Comparison of ENCODE assay signal across 1 cellular context in the genomic region with DNA sequence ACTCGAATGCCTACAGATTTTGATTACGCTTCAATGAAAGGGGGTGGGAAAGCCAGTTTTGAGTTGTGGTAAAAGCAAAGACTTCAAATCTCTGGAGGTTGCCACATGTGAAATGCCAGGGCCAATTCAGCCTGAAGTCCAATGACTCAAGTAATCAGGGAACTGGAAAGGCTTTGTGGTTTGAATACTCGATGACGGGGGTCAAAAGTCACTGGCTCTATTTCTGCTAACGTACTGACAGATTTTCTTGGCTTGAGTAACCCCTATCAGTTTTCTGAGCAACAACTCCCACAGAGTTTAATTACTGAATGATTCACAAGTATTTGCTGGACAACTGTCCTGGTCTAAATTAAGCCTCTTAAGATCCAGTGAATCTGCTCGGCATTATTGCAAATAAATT.
TF ChIP-seq lines count a peak whose summit lies in the region.

No MANE protein-coding gene starts in this region.

TF ChIP-seq in HEK293, 187 proteins besides CTCF, POLR2A, EP300 and RAD21 (continued from another document):
- TF ChIP-seq ZNF140 (tag by site-specific recombination; IDR thresholded peaks at IDR 0.05): no peak
- no peak for TF ChIP-seq ZNF341 (tag by site-specific recombination; IDR thresholded peaks at IDR 0.05; ENCODE audit: low read depth)
- TF ChIP-seq SP2 (tag by site-specific recombination; IDR thresholded peaks at IDR 0.05): no peak
- TF ChIP-seq KLF8 (tag by site-specific recombination; IDR thresholded peaks at IDR 0.05): no peak
- peak; percentile 66; the same call in 1 of the 2 replicates for TF ChIP-seq ZNF843 (tag by site-specific recombination; IDR thresholded peaks at IDR 0.05)
- TF ChIP-seq ZEB2 (tag by site-specific recombination; IDR thresholded peaks at IDR 0.05): peak; percentile 84
- TF ChIP-seq, protein P1, sequence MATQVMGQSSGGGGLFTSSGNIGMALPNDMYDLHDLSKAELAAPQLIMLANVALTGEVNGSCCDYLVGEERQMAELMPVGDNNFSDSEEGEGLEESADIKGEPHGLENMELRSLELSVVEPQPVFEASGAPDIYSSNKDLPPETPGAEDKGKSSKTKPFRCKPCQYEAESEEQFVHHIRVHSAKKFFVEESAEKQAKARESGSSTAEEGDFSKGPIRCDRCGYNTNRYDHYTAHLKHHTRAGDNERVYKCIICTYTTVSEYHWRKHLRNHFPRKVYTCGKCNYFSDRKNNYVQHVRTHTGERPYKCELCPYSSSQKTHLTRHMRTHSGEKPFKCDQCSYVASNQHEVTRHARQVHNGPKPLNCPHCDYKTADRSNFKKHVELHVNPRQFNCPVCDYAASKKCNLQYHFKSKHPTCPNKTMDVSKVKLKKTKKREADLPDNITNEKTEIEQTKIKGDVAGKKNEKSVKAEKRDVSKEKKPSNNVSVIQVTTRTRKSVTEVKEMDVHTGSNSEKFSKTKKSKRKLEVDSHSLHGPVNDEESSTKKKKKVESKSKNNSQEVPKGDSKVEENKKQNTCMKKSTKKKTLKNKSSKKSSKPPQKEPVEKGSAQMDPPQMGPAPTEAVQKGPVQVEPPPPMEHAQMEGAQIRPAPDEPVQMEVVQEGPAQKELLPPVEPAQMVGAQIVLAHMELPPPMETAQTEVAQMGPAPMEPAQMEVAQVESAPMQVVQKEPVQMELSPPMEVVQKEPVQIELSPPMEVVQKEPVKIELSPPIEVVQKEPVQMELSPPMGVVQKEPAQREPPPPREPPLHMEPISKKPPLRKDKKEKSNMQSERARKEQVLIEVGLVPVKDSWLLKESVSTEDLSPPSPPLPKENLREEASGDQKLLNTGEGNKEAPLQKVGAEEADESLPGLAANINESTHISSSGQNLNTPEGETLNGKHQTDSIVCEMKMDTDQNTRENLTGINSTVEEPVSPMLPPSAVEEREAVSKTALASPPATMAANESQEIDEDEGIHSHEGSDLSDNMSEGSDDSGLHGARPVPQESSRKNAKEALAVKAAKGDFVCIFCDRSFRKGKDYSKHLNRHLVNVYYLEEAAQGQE (tag by site-specific recombination; IDR thresholded peaks at IDR 0.05): no peak
- TF ChIP-seq ZSCAN23 (tag by site-specific recombination; IDR thresholded peaks at IDR 0.05): no peak
- no peak for TF ChIP-seq SP3 (tag by site-specific recombination; IDR thresholded peaks at IDR 0.05)
- no peak for TF ChIP-seq TRIM28 (IDR thresholded peaks at IDR 0.05; ENCODE audit: borderline replicate concordance, low read length)
- TF ChIP-seq ZBTB7A (tag by site-specific recombination; IDR thresholded peaks at IDR 0.05; ENCODE audit: low read depth): no peak
- TF ChIP-seq ZNF514 (tag by site-specific recombination; IDR thresholded peaks at IDR 0.05): no peak
- TF ChIP-seq, protein P2, sequence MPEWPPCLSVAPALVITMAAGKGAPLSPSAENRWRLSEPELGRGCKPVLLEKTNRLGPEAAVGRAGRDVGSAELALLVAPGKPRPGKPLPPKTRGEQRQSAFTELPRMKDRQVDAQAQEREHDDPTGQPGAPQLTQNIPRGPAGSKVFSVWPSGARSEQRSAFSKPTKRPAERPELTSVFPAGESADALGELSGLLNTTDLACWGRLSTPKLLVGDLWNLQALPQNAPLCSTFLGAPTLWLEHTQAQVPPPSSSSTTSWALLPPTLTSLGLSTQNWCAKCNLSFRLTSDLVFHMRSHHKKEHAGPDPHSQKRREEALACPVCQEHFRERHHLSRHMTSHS (tag by site-specific recombination; IDR thresholded peaks at IDR 0.05): no peak
- no peak for TF ChIP-seq RBAK (tag by site-specific recombination; IDR thresholded peaks at IDR 0.05)
- no peak for TF ChIP-seq ZNF2 (tag by site-specific recombination; IDR thresholded peaks at IDR 0.05)
- no peak for TF ChIP-seq KLF16 (tag by site-specific recombination; IDR thresholded peaks at IDR 0.05)
- TF ChIP-seq OSR2 (tag by site-specific recombination; IDR thresholded peaks at IDR 0.05): no peak
- TF ChIP-seq ZBTB48 (tag by site-specific recombination; IDR thresholded peaks at IDR 0.05): no peak
- TF ChIP-seq YY2 (tag by site-specific recombination; IDR thresholded peaks at IDR 0.05): no peak
- TF ChIP-seq, protein P3, sequence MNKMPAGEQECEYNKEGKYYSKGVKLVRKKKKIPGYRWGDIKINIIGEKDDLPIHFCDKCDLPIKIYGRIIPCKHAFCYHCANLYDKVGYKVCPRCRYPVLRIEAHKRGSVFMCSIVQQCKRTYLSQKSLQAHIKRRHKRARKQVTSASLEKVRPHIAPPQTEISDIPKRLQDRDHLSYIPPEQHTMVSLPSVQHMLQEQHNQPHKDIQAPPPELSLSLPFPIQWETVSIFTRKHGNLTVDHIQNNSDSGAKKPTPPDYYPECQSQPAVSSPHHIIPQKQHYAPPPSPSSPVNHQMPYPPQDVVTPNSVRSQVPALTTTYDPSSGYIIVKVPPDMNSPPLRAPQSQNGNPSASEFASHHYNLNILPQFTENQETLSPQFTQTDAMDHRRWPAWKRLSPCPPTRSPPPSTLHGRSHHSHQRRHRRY (tag by site-specific recombination; IDR thresholded peaks at IDR 0.05): no peak
- TF ChIP-seq ZNF366 (tag by site-specific recombination; conservative IDR thresholded peaks at IDR 0.05): no peak
- TF ChIP-seq, protein P4, sequence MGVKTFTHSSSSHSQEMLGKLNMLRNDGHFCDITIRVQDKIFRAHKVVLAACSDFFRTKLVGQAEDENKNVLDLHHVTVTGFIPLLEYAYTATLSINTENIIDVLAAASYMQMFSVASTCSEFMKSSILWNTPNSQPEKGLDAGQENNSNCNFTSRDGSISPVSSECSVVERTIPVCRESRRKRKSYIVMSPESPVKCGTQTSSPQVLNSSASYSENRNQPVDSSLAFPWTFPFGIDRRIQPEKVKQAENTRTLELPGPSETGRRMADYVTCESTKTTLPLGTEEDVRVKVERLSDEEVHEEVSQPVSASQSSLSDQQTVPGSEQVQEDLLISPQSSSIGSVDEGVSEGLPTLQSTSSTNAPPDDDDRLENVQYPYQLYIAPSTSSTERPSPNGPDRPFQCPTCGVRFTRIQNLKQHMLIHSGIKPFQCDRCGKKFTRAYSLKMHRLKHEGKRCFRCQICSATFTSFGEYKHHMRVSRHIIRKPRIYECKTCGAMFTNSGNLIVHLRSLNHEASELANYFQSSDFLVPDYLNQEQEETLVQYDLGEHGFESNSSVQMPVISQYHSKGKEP (tag by site-specific recombination; IDR thresholded peaks at IDR 0.05): 0 out of 2 replicates have a peak, but pooled peaks have one; percentile 14
- no peak for TF ChIP-seq ZNF184 (tag by site-specific recombination; IDR thresholded peaks at IDR 0.05)
- TF ChIP-seq, protein P5, sequence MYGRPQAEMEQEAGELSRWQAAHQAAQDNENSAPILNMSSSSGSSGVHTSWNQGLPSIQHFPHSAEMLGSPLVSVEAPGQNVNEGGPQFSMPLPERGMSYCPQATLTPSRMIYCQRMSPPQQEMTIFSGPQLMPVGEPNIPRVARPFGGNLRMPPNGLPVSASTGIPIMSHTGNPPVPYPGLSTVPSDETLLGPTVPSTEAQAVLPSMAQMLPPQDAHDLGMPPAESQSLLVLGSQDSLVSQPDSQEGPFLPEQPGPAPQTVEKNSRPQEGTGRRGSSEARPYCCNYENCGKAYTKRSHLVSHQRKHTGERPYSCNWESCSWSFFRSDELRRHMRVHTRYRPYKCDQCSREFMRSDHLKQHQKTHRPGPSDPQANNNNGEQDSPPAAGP (tag by site-specific recombination; IDR thresholded peaks at IDR 0.05): no peak
- TF ChIP-seq, protein P6, sequence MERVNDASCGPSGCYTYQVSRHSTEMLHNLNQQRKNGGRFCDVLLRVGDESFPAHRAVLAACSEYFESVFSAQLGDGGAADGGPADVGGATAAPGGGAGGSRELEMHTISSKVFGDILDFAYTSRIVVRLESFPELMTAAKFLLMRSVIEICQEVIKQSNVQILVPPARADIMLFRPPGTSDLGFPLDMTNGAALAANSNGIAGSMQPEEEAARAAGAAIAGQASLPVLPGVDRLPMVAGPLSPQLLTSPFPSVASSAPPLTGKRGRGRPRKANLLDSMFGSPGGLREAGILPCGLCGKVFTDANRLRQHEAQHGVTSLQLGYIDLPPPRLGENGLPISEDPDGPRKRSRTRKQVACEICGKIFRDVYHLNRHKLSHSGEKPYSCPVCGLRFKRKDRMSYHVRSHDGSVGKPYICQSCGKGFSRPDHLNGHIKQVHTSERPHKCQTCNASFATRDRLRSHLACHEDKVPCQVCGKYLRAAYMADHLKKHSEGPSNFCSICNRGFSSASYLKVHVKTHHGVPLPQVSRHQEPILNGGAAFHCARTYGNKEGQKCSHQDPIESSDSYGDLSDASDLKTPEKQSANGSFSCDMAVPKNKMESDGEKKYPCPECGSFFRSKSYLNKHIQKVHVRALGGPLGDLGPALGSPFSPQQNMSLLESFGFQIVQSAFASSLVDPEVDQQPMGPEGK (tag by site-specific recombination; IDR thresholded peaks at IDR 0.05): no peak
- TF ChIP-seq ZNF768 (tag by site-specific recombination; IDR thresholded peaks at IDR 0.05): no peak
- TF ChIP-seq ZNF404 (tag by site-specific recombination; IDR thresholded peaks at IDR 0.05): no peak
- TF ChIP-seq, protein P7, sequence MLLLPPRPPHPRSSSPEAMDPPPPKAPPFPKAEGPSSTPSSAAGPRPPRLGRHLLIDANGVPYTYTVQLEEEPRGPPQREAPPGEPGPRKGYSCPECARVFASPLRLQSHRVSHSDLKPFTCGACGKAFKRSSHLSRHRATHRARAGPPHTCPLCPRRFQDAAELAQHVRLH (tag by site-specific recombination; IDR thresholded peaks at IDR 0.05): no peak
- TF ChIP-seq, protein P8, sequence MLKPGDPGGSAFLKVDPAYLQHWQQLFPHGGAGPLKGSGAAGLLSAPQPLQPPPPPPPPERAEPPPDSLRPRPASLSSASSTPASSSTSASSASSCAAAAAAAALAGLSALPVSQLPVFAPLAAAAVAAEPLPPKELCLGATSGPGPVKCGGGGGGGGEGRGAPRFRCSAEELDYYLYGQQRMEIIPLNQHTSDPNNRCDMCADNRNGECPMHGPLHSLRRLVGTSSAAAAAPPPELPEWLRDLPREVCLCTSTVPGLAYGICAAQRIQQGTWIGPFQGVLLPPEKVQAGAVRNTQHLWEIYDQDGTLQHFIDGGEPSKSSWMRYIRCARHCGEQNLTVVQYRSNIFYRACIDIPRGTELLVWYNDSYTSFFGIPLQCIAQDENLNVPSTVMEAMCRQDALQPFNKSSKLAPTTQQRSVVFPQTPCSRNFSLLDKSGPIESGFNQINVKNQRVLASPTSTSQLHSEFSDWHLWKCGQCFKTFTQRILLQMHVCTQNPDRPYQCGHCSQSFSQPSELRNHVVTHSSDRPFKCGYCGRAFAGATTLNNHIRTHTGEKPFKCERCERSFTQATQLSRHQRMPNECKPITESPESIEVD (tag by site-specific recombination; IDR thresholded peaks at IDR 0.05): peak; percentile 37
- TF ChIP-seq ZNF202 (tag by site-specific recombination; IDR thresholded peaks at IDR 0.05; ENCODE audit: borderline replicate concordance): no peak
- 0 out of 2 replicates have a peak, but pooled peaks have one; percentile 41 for TF ChIP-seq ZNF24 (tag by site-specific recombination; IDR thresholded peaks at IDR 0.05)
- TF ChIP-seq ZNF707 (tag by site-specific recombination; IDR thresholded peaks at IDR 0.05): no peak
- no peak for TF ChIP-seq ZNF146 (tag by site-specific recombination; IDR thresholded peaks at IDR 0.05)
- no peak for TF ChIP-seq ZNF37A (tag by site-specific recombination; IDR thresholded peaks at IDR 0.05)
- TF ChIP-seq, protein P9, sequence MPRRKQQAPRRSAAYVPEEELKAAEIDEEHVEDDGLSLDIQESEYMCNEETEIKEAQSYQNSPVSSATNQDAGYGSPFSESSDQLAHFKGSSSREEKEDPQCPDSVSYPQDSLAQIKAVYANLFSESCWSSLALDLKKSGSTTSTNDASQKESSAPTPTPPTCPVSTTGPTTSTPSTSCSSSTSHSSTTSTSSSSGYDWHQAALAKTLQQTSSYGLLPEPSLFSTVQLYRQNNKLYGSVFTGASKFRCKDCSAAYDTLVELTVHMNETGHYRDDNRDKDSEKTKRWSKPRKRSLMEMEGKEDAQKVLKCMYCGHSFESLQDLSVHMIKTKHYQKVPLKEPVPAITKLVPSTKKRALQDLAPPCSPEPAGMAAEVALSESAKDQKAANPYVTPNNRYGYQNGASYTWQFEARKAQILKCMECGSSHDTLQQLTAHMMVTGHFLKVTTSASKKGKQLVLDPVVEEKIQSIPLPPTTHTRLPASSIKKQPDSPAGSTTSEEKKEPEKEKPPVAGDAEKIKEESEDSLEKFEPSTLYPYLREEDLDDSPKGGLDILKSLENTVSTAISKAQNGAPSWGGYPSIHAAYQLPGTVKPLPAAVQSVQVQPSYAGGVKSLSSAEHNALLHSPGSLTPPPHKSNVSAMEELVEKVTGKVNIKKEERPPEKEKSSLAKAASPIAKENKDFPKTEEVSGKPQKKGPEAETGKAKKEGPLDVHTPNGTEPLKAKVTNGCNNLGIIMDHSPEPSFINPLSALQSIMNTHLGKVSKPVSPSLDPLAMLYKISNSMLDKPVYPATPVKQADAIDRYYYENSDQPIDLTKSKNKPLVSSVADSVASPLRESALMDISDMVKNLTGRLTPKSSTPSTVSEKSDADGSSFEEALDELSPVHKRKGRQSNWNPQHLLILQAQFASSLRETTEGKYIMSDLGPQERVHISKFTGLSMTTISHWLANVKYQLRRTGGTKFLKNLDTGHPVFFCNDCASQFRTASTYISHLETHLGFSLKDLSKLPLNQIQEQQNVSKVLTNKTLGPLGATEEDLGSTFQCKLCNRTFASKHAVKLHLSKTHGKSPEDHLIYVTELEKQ (tag by site-specific recombination; IDR thresholded peaks at IDR 0.05; ENCODE audit: borderline replicate concordance): no peak
- TF ChIP-seq PRDM1 (tag by site-specific recombination; IDR thresholded peaks at IDR 0.05): no peak
- TF ChIP-seq ZFP3 (tag by site-specific recombination; IDR thresholded peaks at IDR 0.05; ENCODE audit: low read depth): no peak
- no peak for TF ChIP-seq ZNF133 (tag by site-specific recombination; IDR thresholded peaks at IDR 0.05)
- no peak for TF ChIP-seq ZNF350 (tag by site-specific recombination; IDR thresholded peaks at IDR 0.05)
- 0 out of 2 replicates have a peak, but pooled peaks have one; percentile 19 for TF ChIP-seq ZNF501 (tag by site-specific recombination; IDR thresholded peaks at IDR 0.05)
- TF ChIP-seq ZNF529 (tag by site-specific recombination; IDR thresholded peaks at IDR 0.05; ENCODE audit: insufficient replicate concordance): no peak
- TF ChIP-seq GLIS1 (tag by site-specific recombination; IDR thresholded peaks at IDR 0.05): peak; percentile 52
- no peak for TF ChIP-seq ZNF302 (tag by site-specific recombination; IDR thresholded peaks at IDR 0.05; ENCODE audit: low read depth)
- no peak for TF ChIP-seq ZNF394 (tag by site-specific recombination; IDR thresholded peaks at IDR 0.05; ENCODE audit: borderline replicate concordance)
